Comparison of ENCODE assay signal across 8 cellular contexts in the genomic region with DNA sequence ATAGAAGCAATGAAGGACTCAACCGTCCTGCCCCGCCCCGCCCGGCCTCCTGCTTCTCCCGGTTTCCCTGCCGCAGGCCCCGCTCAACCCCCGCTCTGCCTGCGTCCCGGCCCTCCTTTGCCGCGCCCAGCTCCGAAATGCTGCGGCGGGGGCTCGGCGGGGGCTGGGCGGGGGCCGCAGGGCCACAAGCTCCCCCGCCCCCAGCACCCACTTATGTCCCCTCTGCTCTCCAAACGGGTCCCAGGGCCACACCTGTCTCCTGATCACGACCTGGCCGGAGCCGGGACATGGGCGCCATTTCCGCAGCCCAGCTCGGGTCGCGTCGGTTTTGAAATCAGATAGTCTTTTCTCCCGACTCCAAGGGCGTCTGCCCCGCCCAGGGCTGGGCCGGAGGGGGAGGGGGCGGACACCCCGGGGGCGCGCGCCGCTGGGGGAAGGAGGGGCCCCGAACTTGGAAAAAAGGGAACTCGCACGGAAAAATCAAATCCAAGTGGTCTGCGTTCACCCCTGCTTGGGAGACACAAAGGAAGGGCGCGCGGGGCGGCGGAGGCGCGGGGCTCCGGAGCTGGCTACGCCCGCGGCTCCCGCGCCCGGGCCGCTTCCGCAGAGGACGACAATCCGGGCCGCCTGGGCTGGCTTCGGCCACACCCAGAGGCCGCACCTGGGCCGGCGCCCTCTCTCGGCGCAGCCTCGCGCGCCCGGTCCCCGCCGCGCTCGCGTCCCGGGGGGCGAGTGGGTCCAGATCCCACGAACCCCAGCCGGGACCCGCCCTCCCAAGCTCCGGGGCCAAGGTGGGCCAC.
A peak's percentile ranks its signal among the peaks of the same experiment; 100 is the strongest.
DNase-seq lines count a peak whose midpoint lies in the region; ATAC-seq and TF ChIP-seq lines count a peak whose summit lies in the region.

No MANE protein-coding gene starts in this region.

- H3K9me3 ChIP-seq in HEK293 (ENCODE audit: control insufficient read depth, insufficient read depth, low read depth, low read length), result no peaks in the 10 kb centered on the region

- peak; percentile 6 for DNase-seq in GDM1 (lab: John Stamatoyannopoulos, UW)
- peak; percentile 34 for DNase-seq in NCI-H1694 treated with DMSO at 0.1 percent for 48 hours (lab: John Stamatoyannopoulos, UW)
- peak; percentile 63 for DNase-seq in left lobe of liver (ENCODE audit: low spot score)
- DNase-seq in stimulated activated CD4-positive, alpha-beta T cell treated with anti-CD3 and anti-CD28 coated beads, Interleukin-2, amount 100 ng/mL, for 4 hours (ENCODE audit: low read depth), result peak; percentile 20
- DNase-seq in NCI-H2107 (lab: John Stamatoyannopoulos, UW), result no peak

- peaks cover 5% of the 10 kb centered on the region for H3K4me1 ChIP-seq in HEK293 (ENCODE audit: control insufficient read depth, insufficient read depth, low read length)

- peak overlapping the region; percentile 68 for H3K4me3 ChIP-seq in HEK293 (ENCODE audit: low read depth, low read length)

- no peak for TF ChIP-seq CTCF in HEK293 (tag by site-specific recombination; IDR thresholded peaks at IDR 0.05)

- peaks cover 0 to 5% of the 10 kb centered on the region in 2 experiments; a peak in 1 of 3 replicates for H3K36me3 ChIP-seq in HEK293 (ENCODE audit: control insufficient read depth in 2 of 2, insufficient read depth in 1 of 2, low read length in 2 of 2)

- CTCF ChIA-PET in HEK293 (lab: Yijun Ruan, JAX), result interaction anchor here (0.6 to 1.4 kb wide), 8 partner anchors 8 to 170 kb away, joined by 3 to 4 read pairs (median 3); no protein-coding TSS in a partner anchor

- POLR2A ChIA-PET in HEK293 (lab: Yijun Ruan, JAX), result interaction anchor here (0.6 to 4.5 kb wide), 23 partner anchors 10 to 427 kb away, joined by 3 to 48 read pairs (median 4); a partner anchor contains a TSS

- peak overlapping the region; percentile 89 for H3K27ac ChIP-seq in HEK293 (ENCODE audit: extremely low read depth, low read depth, low read length)
- H3K27ac ChIP-seq in cingulate gyrus (ENCODE audit: low read depth, low read length), result peak overlapping the region; percentile 54

- ATAC-seq in activated CD4-positive, CD25-positive, alpha-beta regulatory T cell treated with anti-CD3 and anti-CD28 coated beads, Interleukin-2, amount 50 U/mL, for 24 hours, result peak; percentile 65 to 70
- ATAC-seq in left lobe of liver, result peak; percentile 86

TF ChIP-seq in HEK293, 187 proteins besides CTCF, POLR2A, EP300 and RAD21 (continues in another document):
- TF ChIP-seq GLI2 (tag by site-specific recombination; IDR thresholded peaks at IDR 0.05; ENCODE audit: borderline replicate concordance, low read depth) (no peak), ZNF707 (tag by site-specific recombination; IDR thresholded peaks at IDR 0.05) (no peak), ZNF621 (tag by site-specific recombination; IDR thresholded peaks at IDR 0.05) (no peak), ZXDB (tag by site-specific recombination; IDR thresholded peaks at IDR 0.05) (peak; percentile 67), KLF8 (tag by site-specific recombination; IDR thresholded peaks at IDR 0.05) (peak; percentile 97), ZNF426 (tag by site-specific recombination; IDR thresholded peaks at IDR 0.05) (no peak), ZNF768 (tag by site-specific recombination; IDR thresholded peaks at IDR 0.05) (no peak), YY1 (tag by site-specific recombination; IDR thresholded peaks at IDR 0.05) (peak; percentile 75; the same call in 1 of the 2 replicates), ZNF24 (tag by site-specific recombination; IDR thresholded peaks at IDR 0.05) (0 out of 2 replicates have a peak, but pooled peaks have one; percentile 49), ZNF544 (tag by site-specific recombination; IDR thresholded peaks at IDR 0.05) (no peak), ZNF629 (tag by site-specific recombination; IDR thresholded peaks at IDR 0.05) (peak; percentile 14; the same call in 1 of the 2 replicates), ZNF677 (tag by site-specific recombination; IDR thresholded peaks at IDR 0.05) (no peak), ZIC2 (tag by site-specific recombination; IDR thresholded peaks at IDR 0.05) (no peak), IKZF3 (tag by site-specific recombination; IDR thresholded peaks at IDR 0.05) (no peak), ZNF335 (tag by site-specific recombination; conservative IDR thresholded peaks at IDR 0.05) (peak; percentile 57), ZNF223 (tag by site-specific recombination; IDR thresholded peaks at IDR 0.05) (no peak), ZNF239 (tag by site-specific recombination; IDR thresholded peaks at IDR 0.05) (no peak), ZNF837 (tag by site-specific recombination; IDR thresholded peaks at IDR 0.05) (no peak)
- TF ChIP-seq, protein P1, sequence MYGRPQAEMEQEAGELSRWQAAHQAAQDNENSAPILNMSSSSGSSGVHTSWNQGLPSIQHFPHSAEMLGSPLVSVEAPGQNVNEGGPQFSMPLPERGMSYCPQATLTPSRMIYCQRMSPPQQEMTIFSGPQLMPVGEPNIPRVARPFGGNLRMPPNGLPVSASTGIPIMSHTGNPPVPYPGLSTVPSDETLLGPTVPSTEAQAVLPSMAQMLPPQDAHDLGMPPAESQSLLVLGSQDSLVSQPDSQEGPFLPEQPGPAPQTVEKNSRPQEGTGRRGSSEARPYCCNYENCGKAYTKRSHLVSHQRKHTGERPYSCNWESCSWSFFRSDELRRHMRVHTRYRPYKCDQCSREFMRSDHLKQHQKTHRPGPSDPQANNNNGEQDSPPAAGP (tag by site-specific recombination; IDR thresholded peaks at IDR 0.05), result peak; percentile 83
- TF ChIP-seq, protein P2, sequence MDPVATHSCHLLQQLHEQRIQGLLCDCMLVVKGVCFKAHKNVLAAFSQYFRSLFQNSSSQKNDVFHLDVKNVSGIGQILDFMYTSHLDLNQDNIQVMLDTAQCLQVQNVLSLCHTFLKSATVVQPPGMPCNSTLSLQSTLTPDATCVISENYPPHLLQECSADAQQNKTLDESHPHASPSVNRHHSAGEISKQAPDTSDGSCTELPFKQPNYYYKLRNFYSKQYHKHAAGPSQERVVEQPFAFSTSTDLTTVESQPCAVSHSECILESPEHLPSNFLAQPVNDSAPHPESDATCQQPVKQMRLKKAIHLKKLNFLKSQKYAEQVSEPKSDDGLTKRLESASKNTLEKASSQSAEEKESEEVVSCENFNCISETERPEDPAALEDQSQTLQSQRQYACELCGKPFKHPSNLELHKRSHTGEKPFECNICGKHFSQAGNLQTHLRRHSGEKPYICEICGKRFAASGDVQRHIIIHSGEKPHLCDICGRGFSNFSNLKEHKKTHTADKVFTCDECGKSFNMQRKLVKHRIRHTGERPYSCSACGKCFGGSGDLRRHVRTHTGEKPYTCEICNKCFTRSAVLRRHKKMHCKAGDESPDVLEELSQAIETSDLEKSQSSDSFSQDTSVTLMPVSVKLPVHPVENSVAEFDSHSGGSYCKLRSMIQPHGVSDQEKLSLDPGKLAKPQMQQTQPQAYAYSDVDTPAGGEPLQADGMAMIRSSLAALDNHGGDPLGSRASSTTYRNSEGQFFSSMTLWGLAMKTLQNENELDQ (tag by site-specific recombination; IDR thresholded peaks at IDR 0.05; ENCODE audit: low read depth), result no peak
- TF ChIP-seq, protein P3, sequence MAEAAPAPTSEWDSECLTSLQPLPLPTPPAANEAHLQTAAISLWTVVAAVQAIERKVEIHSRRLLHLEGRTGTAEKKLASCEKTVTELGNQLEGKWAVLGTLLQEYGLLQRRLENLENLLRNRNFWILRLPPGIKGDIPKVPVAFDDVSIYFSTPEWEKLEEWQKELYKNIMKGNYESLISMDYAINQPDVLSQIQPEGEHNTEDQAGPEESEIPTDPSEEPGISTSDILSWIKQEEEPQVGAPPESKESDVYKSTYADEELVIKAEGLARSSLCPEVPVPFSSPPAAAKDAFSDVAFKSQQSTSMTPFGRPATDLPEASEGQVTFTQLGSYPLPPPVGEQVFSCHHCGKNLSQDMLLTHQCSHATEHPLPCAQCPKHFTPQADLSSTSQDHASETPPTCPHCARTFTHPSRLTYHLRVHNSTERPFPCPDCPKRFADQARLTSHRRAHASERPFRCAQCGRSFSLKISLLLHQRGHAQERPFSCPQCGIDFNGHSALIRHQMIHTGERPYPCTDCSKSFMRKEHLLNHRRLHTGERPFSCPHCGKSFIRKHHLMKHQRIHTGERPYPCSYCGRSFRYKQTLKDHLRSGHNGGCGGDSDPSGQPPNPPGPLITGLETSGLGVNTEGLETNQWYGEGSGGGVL (tag by site-specific recombination; IDR thresholded peaks at IDR 0.05), result 0 out of 2 replicates have a peak, but pooled peaks have one; percentile 42
- TF ChIP-seq, protein P4, sequence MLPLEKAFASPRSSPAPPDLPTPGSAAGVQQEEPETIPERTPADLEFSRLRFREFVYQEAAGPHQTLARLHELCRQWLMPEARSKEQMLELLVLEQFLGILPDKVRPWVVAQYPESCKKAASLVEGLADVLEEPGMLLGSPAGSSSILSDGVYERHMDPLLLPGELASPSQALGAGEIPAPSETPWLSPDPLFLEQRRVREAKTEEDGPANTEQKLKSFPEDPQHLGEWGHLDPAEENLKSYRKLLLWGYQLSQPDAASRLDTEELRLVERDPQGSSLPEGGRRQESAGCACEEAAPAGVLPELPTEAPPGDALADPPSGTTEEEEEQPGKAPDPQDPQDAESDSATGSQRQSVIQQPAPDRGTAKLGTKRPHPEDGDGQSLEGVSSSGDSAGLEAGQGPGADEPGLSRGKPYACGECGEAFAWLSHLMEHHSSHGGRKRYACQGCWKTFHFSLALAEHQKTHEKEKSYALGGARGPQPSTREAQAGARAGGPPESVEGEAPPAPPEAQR (tag by site-specific recombination; IDR thresholded peaks at IDR 0.05), result no peak
- TF ChIP-seq, protein P5, sequence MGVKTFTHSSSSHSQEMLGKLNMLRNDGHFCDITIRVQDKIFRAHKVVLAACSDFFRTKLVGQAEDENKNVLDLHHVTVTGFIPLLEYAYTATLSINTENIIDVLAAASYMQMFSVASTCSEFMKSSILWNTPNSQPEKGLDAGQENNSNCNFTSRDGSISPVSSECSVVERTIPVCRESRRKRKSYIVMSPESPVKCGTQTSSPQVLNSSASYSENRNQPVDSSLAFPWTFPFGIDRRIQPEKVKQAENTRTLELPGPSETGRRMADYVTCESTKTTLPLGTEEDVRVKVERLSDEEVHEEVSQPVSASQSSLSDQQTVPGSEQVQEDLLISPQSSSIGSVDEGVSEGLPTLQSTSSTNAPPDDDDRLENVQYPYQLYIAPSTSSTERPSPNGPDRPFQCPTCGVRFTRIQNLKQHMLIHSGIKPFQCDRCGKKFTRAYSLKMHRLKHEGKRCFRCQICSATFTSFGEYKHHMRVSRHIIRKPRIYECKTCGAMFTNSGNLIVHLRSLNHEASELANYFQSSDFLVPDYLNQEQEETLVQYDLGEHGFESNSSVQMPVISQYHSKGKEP (tag by site-specific recombination; IDR thresholded peaks at IDR 0.05), result no peak
